8 cellular contexts compared by ENCODE assay signal in the genomic region with DNA sequence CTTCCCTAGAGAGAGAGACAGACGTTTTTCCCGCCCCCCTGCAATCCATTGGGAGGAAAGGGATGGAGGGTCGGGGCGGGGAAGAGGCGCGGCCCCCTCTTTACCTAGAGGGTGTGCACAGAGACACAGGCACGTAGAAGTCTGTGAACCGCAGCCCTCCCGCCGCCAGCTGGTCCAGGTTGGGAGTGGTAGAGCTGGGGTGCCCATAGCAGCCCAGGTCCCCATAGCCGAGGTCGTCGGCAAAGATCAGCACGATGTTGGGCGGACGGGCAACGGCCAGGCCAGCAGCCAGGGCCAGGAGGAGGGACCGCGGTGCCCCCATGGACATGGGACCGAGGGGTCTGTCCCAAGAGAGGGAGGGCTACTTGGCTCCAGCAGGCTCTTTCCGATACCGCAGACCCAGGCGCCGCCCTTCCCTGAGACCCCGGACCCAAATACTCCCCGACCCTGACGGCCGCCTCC. TPM values are rescaled to one million over a fixed set of nuclear protein-coding genes. Genes with fewer than 3 reads are reported as not detected.
DNase-seq lines count a peak whose midpoint lies in the region; ATAC-seq and TF ChIP-seq lines count a peak whose summit lies in the region.

No MANE protein-coding gene starts in this region.

- H3K9me3 ChIP-seq in KOPT-K1 (ENCODE audit: insufficient read depth, low read length, poor library complexity, severe bottlenecking): no peaks in the 10 kb centered on the region

- DNase-seq in activated T-cell treated with anti-CD3 and anti-CD28 coated beads, Interleukin-2, amount 50 U/mL, for 24 hours: no peak
- no peak for DNase-seq in activated T-cell treated with anti-CD3 and anti-CD28 coated beads, Interleukin-2, amount 50 U/mL, for 1 hour
- DNase-seq in left lobe of liver (ENCODE audit: low spot score) (no peak), cerebellum (ENCODE audit: low spot score) (no peak), T1000 (lab: John Stamatoyannopoulos, UW) (no peak)

- H3K36me3 ChIP-seq in KOPT-K1 (ENCODE audit: insufficient read depth, low read length): no peaks in the 10 kb centered on the region

- H3K4me1 Mint-ChIP-seq in activated T-cell treated with anti-CD3 and anti-CD28 coated beads, Interleukin-2, amount 50 U/mL, for 24 hours (ENCODE audit: low read depth): peaks cover 29% of the 10 kb centered on the region
- H3K4me1 Mint-ChIP-seq in brain: peaks cover 27% of the 10 kb centered on the region

- peak overlapping the region; percentile 83 for H3K27ac Mint-ChIP-seq in activated T-cell treated with anti-CD3 and anti-CD28 coated beads, Interleukin-2, amount 50 U/mL, for 24 hours
- H3K27ac Mint-ChIP-seq in brain: peak overlapping the region in 1 of 5 experiments; percentile 45

- H3K27me3 Mint-ChIP-seq in activated T-cell treated with anti-CD3 and anti-CD28 coated beads, Interleukin-2, amount 50 U/mL, for 24 hours: no peaks in the 10 kb centered on the region
- H3K27me3 Mint-ChIP-seq in brain: peaks cover 3% of the 10 kb centered on the region

- H3K4me3 Mint-ChIP-seq in activated T-cell treated with anti-CD3 and anti-CD28 coated beads, Interleukin-2, amount 50 U/mL, for 24 hours: peak overlapping the region; percentile 88
- H3K4me3 Mint-ChIP-seq in brain: peak overlapping the region; percentile 78 to 82 (median 82)

- no peak for TF ChIP-seq CTCF in brain (conservative IDR thresholded peaks at IDR 0.05)

- H3K36me3 Mint-ChIP-seq in activated T-cell treated with anti-CD3 and anti-CD28 coated beads, Interleukin-2, amount 50 U/mL, for 24 hours (ENCODE audit: low read depth): peaks cover 15% of the 10 kb centered on the region
- H3K36me3 Mint-ChIP-seq in brain: no peaks in the 10 kb centered on the region

- ATAC-seq in left lobe of liver: peak; percentile 3

- H3K27ac ChIP-seq in KOPT-K1 (ENCODE audit: low read depth, low read length, poor library complexity, severe bottlenecking) (peak overlapping the region; percentile 75), temporal lobe (ENCODE audit: low read depth, low read length) (peak overlapping the region; percentile 80)

- no peaks in the 10 kb centered on the region for H3K9me3 Mint-ChIP-seq in activated T-cell treated with anti-CD3 and anti-CD28 coated beads, Interleukin-2, amount 50 U/mL, for 24 hours
- H3K9me3 Mint-ChIP-seq in brain: peaks cover 0 to 10% (median 0%) of the 10 kb centered on the region in 5 experiments

RNA-seq across cellular contexts. Expression of a gene that starts 0.5 kb away (rescaled TPM):
- polyA plus RNA-seq in brain (ENCODE audit: insufficient read depth, low read depth, low replicate concordance): 31.6 TPM
- 49.0 TPM for total RNA-seq in left lobe of liver
- 6.6 TPM for total RNA-seq in temporal lobe
- total RNA-seq in cerebellum: 5.9 TPM

RNA-seq across cellular contexts. Expression of a gene that starts 26.9 kb away (rescaled TPM):
- polyA plus RNA-seq in brain (ENCODE audit: insufficient read depth, low read depth, low replicate concordance): 95.4 TPM
- 0.53 TPM for total RNA-seq in left lobe of liver
- 70.3 TPM for total RNA-seq in temporal lobe
- total RNA-seq in cerebellum: 38.4 TPM

RNA-seq across cellular contexts. Expression of a gene that starts 44.8 kb away (rescaled TPM):
- 11.8 TPM for polyA plus RNA-seq in brain (ENCODE audit: insufficient read depth, low read depth, low replicate concordance)
- total RNA-seq in left lobe of liver (32.6 TPM), temporal lobe (23.8 TPM), cerebellum (29.0 TPM)

RNA-seq across cellular contexts. Expression of a gene that starts 45.1 kb away (rescaled TPM):
- polyA plus RNA-seq in brain (ENCODE audit: insufficient read depth, low read depth, low replicate concordance): 19.5 TPM
- total RNA-seq in left lobe of liver: 22.8 TPM
- 5.9 TPM for total RNA-seq in temporal lobe
- 6.4 TPM for total RNA-seq in cerebellum

RNA-seq across cellular contexts. Expression of a gene that starts 49.3 kb away (rescaled TPM):
- polyA plus RNA-seq in brain (ENCODE audit: insufficient read depth, low read depth, low replicate concordance): 6.1 TPM
- 24.7 TPM for total RNA-seq in left lobe of liver
- 3.4 TPM for total RNA-seq in temporal lobe
- total RNA-seq in cerebellum: 9.2 TPM

Comparison
In these comparisons a context has a peak if more than half of its experiments do, and no peak if none do; other contexts are left out.
1. RNA of a gene that starts 26.9 kb away (total RNA-seq): 70.3 TPM in temporal lobe (single experiment) and 38.4 TPM in cerebellum (single experiment); 0.53 TPM in left lobe of liver (single experiment); every median in the first group is over 10 times any median in the second.